ENCODE assay signal across 10 cellular contexts in the genomic region with DNA sequence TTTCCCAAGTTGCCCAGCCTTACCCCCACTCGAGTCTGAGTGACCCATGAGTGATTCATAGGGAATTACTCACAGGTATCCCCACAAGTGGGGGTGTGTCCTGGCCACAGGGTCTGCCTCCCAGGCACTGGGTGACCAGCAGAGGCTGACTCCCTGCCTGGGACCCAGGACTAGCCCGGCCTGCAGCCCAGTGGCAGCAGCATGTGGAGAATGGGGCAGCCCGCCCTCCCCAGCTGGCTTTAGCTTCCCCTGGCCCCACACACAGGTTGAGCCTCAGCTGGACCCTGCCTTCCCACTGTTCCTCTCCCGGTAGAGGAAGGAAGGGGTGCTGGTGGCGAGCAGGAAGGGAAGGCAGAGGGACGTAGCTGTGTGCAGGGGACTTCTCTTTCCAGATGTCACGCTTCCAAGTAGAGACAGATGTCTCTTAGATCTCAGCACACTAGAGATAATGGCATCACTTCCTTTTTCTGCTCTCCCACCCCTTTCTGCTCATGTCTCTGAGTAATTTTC. TPM values are rescaled to one million over a fixed set of nuclear protein-coding genes. Genes with fewer than 3 reads are reported as not detected.
DNase-seq lines count a peak whose midpoint lies in the region; ATAC-seq and TF ChIP-seq lines count a peak whose summit lies in the region.
"Had no signal": no experiment of that assay in that cellular context is flagged by ENCODE, and none has a peak within 500 bp of the region (broad histone marks: within the 10 kb centered on the region; RNA-seq: fewer than 3 reads in every experiment).

No MANE protein-coding gene starts in this region.

- peak; percentile 45 for DNase-seq in SK-N-SH
- peak; percentile 37 for DNase-seq in NOMO-1 treated with dmso at 0.1 percent for 144 hours (lab: John Stamatoyannopoulos, UW; ENCODE audit: unreplicated experiment)
- DNase-seq in erythroblast (lab: John Stamatoyannopoulos, UW) = peak; percentile 33 to 47
- DNase-seq in stimulated activated effector memory CD8-positive, alpha-beta T cell treated with anti-CD3 and anti-CD28 coated beads, Interleukin-12 subunit alpha, Interleukin-12 subunit beta, amount 100 ng/mL, for 72 hours (ENCODE audit: low spot score in 2 of 2) = no peak
- no peak for DNase-seq in foreskin melanocyte
- DNase-seq in NCI-H1930 (lab: John Stamatoyannopoulos, UW) = no peak
- DNase-seq: NCI-H2081, WERI-Rb-1 had no signal

- no peak overlapping the region for H3K4me2 ChIP-seq in SK-N-SH

- H3K79me2 ChIP-seq in SK-N-SH (ENCODE audit: insufficient read depth) = no peaks in the 10 kb centered on the region

- no peak overlapping the region for H2AFZ ChIP-seq in SK-N-SH (ENCODE audit: low read depth)

- CTCF ChIA-PET in SK-N-SH (lab: Yijun Ruan, JAX) = interaction anchor here (1.2 kb wide), 1 partner anchor 9 kb away, joined by 4 read pairs; no protein-coding TSS in a partner anchor

- H3K4me1 Mint-ChIP-seq in stimulated activated effector memory CD8-positive, alpha-beta T cell treated with anti-CD3 and anti-CD28 coated beads, Interleukin-12 subunit alpha, Interleukin-12 subunit beta, amount 100 ng/mL, for 72 hours = no peaks in the 10 kb centered on the region

- H3K4me3 Mint-ChIP-seq in stimulated activated effector memory CD8-positive, alpha-beta T cell treated with anti-CD3 and anti-CD28 coated beads, Interleukin-12 subunit alpha, Interleukin-12 subunit beta, amount 100 ng/mL, for 72 hours = no peak overlapping the region

- peaks cover 7 to 8% of the 10 kb centered on the region in 2 experiments; a peak in 2 of 4 replicates for H3K4me1 ChIP-seq in SK-N-SH (ENCODE audit: control insufficient read depth in 1 of 2, insufficient read depth in 2 of 2, low read depth in 1 of 2, low read length in 1 of 2)

- H3K9ac ChIP-seq in SK-N-SH = no peak overlapping the region

- H3K27ac ChIP-seq in SK-N-SH (ENCODE audit: low read depth in 2 of 2, low read length in 1 of 2) = no peak overlapping the region
- H3K27ac ChIP-seq: WERI-Rb-1 had no signal

- H4K20me1 ChIP-seq in SK-N-SH (ENCODE audit: insufficient read depth) = no peaks in the 10 kb centered on the region

- no peaks in the 10 kb centered on the region for H3K36me3 ChIP-seq in SK-N-SH (replicated peaks in 1 of 2; ENCODE audit: control insufficient read depth in 1 of 2, insufficient read depth in 2 of 2, low read length in 1 of 2)
- H3K36me3 ChIP-seq: WERI-Rb-1 had no signal

- no peaks in the 10 kb centered on the region for H3K9me2 ChIP-seq in SK-N-SH

- TF ChIP-seq POLR2A in erythroblast (IDR thresholded peaks at IDR 0.05; ENCODE audit: low read length) = no peak

- H3K27me3 ChIP-seq in SK-N-SH (ENCODE audit: insufficient read depth) = no peaks in the 10 kb centered on the region

- H3K9me3 Mint-ChIP-seq in stimulated activated effector memory CD8-positive, alpha-beta T cell treated with anti-CD3 and anti-CD28 coated beads, Interleukin-12 subunit alpha, Interleukin-12 subunit beta, amount 100 ng/mL, for 72 hours = no peaks in the 10 kb centered on the region

- TF ChIP-seq EP300 in SK-N-SH (IDR thresholded peaks at IDR 0.05; ENCODE audit: borderline replicate concordance in 1 of 2, low read depth in 1 of 2, low read length in 1 of 2) = no peak

- H3K9me3 ChIP-seq in SK-N-SH = no peaks in the 10 kb centered on the region

- TF ChIP-seq CTCF in SK-N-SH (IDR thresholded peaks at IDR 0.05) = no peak

- 67% methylated on average over 7 of the region's 7 CpGs for WGBS in SK-N-SH (ENCODE audit: low lambda C conversion rate)

- no peak; the same call in 2 of the 3 replicates for ATAC-seq in SK-N-SH treated with all-trans-retinoic acid at 6 μM for 48 hours
- peak; percentile 67 for ATAC-seq in stimulated activated effector memory CD8-positive, alpha-beta T cell treated with anti-CD3 and anti-CD28 coated beads, Interleukin-12 subunit alpha, Interleukin-12 subunit beta, amount 100 ng/mL, for 72 hours
- no peak for ATAC-seq in HG02678 (IDR thresholded peaks at IDR 0.05; ENCODE audit: unreplicated experiment)

- H3F3A ChIP-seq in SK-N-SH (replicated peaks; ENCODE audit: insufficient read depth) = no peaks in the 10 kb centered on the region

- H3K4me3 ChIP-seq in SK-N-SH (ENCODE audit: low read depth in 2 of 2, low read length in 1 of 2) = no peak overlapping the region

- peak overlapping the region; percentile 71 for H3K27ac Mint-ChIP-seq in stimulated activated effector memory CD8-positive, alpha-beta T cell treated with anti-CD3 and anti-CD28 coated beads, Interleukin-12 subunit alpha, Interleukin-12 subunit beta, amount 100 ng/mL, for 72 hours

- POLR2A ChIA-PET in SK-N-SH (lab: Yijun Ruan, JAX) = interaction anchor here (0.6 kb wide), 1 partner anchor 11 kb away, joined by 6 read pairs; no protein-coding TSS in a partner anchor

- no peak for TF ChIP-seq RAD21 in SK-N-SH (IDR thresholded peaks at IDR 0.05; ENCODE audit: low read length)

- no peaks in the 10 kb centered on the region for H3K36me3 Mint-ChIP-seq in stimulated activated effector memory CD8-positive, alpha-beta T cell treated with anti-CD3 and anti-CD28 coated beads, Interleukin-12 subunit alpha, Interleukin-12 subunit beta, amount 100 ng/mL, for 72 hours

TF ChIP-seq in SK-N-SH, 30 proteins besides CTCF, POLR2A, EP300 and RAD21:
- TF ChIP-seq FOSL2 (IDR thresholded peaks at IDR 0.05; ENCODE audit: borderline replicate concordance, low read depth) (peak; percentile 56; the same call in 1 of the 2 replicates), POLR2AphosphoS5 (IDR thresholded peaks at IDR 0.05; ENCODE audit: low read depth, low read length) (no peak), JUND (IDR thresholded peaks at IDR 0.05) (peak; percentile 31; the same call in 1 of the 2 replicates)

TF ChIP-seq in SK-N-SH treated with all-trans-retinoic acid at 6 μM for 48 hours, 23 proteins besides CTCF, POLR2A, EP300 and RAD21 (continues in another document):
- TF ChIP-seq ZFP30 (CRISPR knock-in tag; IDR thresholded peaks at IDR 0.05) (no peak), PPARA (CRISPR knock-in tag; IDR thresholded peaks at IDR 0.05; ENCODE audit: borderline replicate concordance) (no peak), ZNF565 (CRISPR knock-in tag; conservative IDR thresholded peaks at IDR 0.05; ENCODE audit: low read depth) (no peak), BACH2 (CRISPR knock-in tag; IDR thresholded peaks at IDR 0.05; ENCODE audit: borderline replicate concordance) (no peak), TOX (CRISPR knock-in tag; IDR thresholded peaks at IDR 0.05; ENCODE audit: borderline replicate concordance) (no peak), ZC3H10 (CRISPR knock-in tag; IDR thresholded peaks at IDR 0.05) (no peak), CSDC2 (CRISPR knock-in tag; IDR thresholded peaks at IDR 0.05) (no peak), PATZ1 (CRISPR knock-in tag; IDR thresholded peaks at IDR 0.05; ENCODE audit: borderline replicate concordance) (no peak), ARNTL (CRISPR knock-in tag; IDR thresholded peaks at IDR 0.05; ENCODE audit: borderline replicate concordance, low read depth) (no peak)
- TF ChIP-seq, protein P1, sequence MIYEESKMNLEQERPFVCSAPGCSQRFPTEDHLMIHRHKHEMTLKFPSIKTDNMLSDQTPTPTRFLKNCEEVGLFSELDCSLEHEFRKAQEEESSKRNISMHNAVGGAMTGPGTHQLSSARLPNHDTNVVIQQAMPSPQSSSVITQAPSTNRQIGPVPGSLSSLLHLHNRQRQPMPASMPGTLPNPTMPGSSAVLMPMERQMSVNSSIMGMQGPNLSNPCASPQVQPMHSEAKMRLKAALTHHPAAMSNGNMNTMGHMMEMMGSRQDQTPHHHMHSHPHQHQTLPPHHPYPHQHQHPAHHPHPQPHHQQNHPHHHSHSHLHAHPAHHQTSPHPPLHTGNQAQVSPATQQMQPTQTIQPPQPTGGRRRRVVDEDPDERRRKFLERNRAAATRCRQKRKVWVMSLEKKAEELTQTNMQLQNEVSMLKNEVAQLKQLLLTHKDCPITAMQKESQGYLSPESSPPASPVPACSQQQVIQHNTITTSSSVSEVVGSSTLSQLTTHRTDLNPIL (CRISPR knock-in tag; IDR thresholded peaks at IDR 0.05; ENCODE audit: low read depth) = no peak
- TF ChIP-seq, protein P2, sequence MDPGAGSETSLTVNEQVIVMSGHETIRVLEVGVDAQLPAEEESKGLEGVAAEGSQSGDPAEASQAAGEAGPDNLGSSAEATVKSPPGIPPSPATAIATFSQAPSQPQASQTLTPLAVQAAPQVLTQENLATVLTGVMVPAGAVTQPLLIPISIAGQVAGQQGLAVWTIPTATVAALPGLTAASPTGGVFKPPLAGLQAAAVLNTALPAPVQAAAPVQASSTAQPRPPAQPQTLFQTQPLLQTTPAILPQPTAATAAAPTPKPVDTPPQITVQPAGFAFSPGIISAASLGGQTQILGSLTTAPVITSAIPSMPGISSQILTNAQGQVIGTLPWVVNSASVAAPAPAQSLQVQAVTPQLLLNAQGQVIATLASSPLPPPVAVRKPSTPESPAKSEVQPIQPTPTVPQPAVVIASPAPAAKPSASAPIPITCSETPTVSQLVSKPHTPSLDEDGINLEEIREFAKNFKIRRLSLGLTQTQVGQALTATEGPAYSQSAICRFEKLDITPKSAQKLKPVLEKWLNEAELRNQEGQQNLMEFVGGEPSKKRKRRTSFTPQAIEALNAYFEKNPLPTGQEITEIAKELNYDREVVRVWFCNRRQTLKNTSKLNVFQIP (CRISPR knock-in tag; IDR thresholded peaks at IDR 0.05; ENCODE audit: borderline replicate concordance, low read depth) = no peak

RNA-seq across cellular contexts. Expression of gene EMILIN2, which starts 51.4 kb away (rescaled TPM):
- polyA plus RNA-seq in SK-N-SH (2012; rRNA removed) = 1.4 and 1.6 TPM in 2 replicates
- polyA plus RNA-seq in SK-N-SH (2012; cell fraction: cytosol; rRNA removed) = 0.88 and 1.2 TPM in 2 replicates
- polyA plus RNA-seq in SK-N-SH (2012; cell fraction: nucleus; rRNA removed) = 3.7 and 5.3 TPM in 2 replicates

Comparison
In these comparisons a context has a peak if more than half of its experiments do, and no peak if none do; other contexts are left out.
1. DNase-seq: peak in SK-N-SH (single experiment), NOMO-1 treated with dmso at 0.1 percent for 144 hours (single experiment) and erythroblast (2 of 2); none in stimulated activated effector memory CD8-positive, alpha-beta T cell treated with anti-CD3 and anti-CD28 coated beads, Interleukin-12 subunit alpha, Interleukin-12 subunit beta, amount 100 ng/mL, for 72 hours (0 of 2), foreskin melanocyte (single experiment) and NCI-H1930 (0 of 2).